ENCODE assay signal across 25 cellular contexts in genomic region chr11:47441421-47441820, GRCh38. TPM values are rescaled to one million over a fixed set of nuclear protein-coding genes. Genes with fewer than 3 reads are reported as not detected.
"Had no signal": no experiment of that assay in that cellular context is flagged by ENCODE, and none has a peak within 500 bp of the region (broad histone marks: within the 10 kb centered on the region; RNA-seq: fewer than 3 reads in every experiment).

No MANE protein-coding gene starts in this region.

- H3K4me1 ChIP-seq: foreskin keratinocyte, lower lobe of right lung had no signal

- ATAC-seq: foreskin keratinocyte, gastroesophageal sphincter, heart left ventricle, left colon, left lobe of liver, left ventricle myocardium superior, lower lobe of right lung, mucosa of descending colon had no signal

- H3K4me2 ChIP-seq: hepatocyte had no signal

- H3K4me3 Mint-ChIP-seq: immature natural killer cell, mesothelial cell of epicardium had no signal

- H3K9me3 Mint-ChIP-seq: immature natural killer cell, mesothelial cell of epicardium had no signal

- DNase-seq: dermis blood vessel endothelial cell; dorsolateral prefrontal cortex; effector CD4-positive, alpha-beta T cell; effector memory CD4-positive, alpha-beta T cell; foreskin keratinocyte; hypothalamus; immature natural killer cell; islet precursor cell; kidney; kidney glomerular epithelial cell; left colon; left ventricle myocardium superior; lower lobe of right lung; mesenchymal stem cell; mucosa of descending colon had no signal

- H2AFZ ChIP-seq: hepatocyte had no signal

- H3K27ac Mint-ChIP-seq: mesothelial cell of epicardium had no signal

- H3K36me3 ChIP-seq: esophagus muscularis mucosa, gastroesophageal sphincter, heart left ventricle, lower lobe of right lung had no signal

- H3K4me1 Mint-ChIP-seq: immature natural killer cell, mesothelial cell of epicardium had no signal

- H3K4me3 ChIP-seq: coronary artery, dorsolateral prefrontal cortex, esophagus muscularis mucosa, gastroesophageal sphincter, heart left ventricle, hepatocyte, lower lobe of right lung, mucosa of descending colon had no signal

- H3K27ac ChIP-seq: coronary artery, esophagus muscularis mucosa, foreskin keratinocyte, gastroesophageal sphincter, heart left ventricle, hepatocyte, lower lobe of right lung had no signal

- H3K9me3 ChIP-seq: esophagus muscularis mucosa, gastroesophageal sphincter, heart left ventricle, lower lobe of right lung, mucosa of descending colon had no signal

- H3K27me3 ChIP-seq: dorsolateral prefrontal cortex, esophagus muscularis mucosa, foreskin keratinocyte, gastroesophageal sphincter, heart left ventricle, hepatocyte had no signal

- H3K36me3 Mint-ChIP-seq: immature natural killer cell, mesothelial cell of epicardium had no signal

RNA-seq across cellular contexts. Expression of gene RAPSN, which starts 7.5 kb away (rescaled TPM):
- total RNA-seq: epithelial cell of proximal tubule, frontal cortex, hepatocyte had no signal
- polyA plus RNA-seq: fibroblast of lung, immature natural killer cell had no signal
